In the genomic region with DNA sequence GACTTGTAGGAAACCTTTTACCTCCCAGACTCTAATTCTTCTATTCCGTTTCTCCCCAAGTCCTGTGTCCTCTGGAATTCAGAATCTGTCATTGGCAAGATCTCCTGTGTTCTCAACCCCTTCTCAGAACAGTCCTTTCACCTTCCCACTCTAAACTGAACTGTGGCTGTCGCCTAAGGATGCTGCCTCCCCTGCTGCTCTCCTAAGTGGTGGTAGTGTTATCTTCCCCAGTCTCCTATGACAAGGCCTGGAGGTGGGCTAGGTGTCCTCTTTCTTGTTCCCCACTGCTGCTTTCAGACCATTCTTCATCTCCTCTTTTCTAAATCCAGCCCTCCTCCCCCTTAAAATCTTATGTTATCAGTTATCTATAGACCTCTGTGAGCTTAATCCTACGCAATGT, we compare ENCODE assay signal across 15 cellular contexts.
"Had no signal": no experiment of that assay in that cellular context is flagged by ENCODE, and none has a peak within 500 bp of the region (broad histone marks: within the 10 kb centered on the region; RNA-seq: fewer than 3 reads in every experiment).

No MANE protein-coding gene starts in this region.

- H3K27ac ChIP-seq: dorsolateral prefrontal cortex, epithelial cell of prostate, foreskin keratinocyte, left lung, pancreas, SK-N-MC, thyroid gland, WERI-Rb-1 had no signal

- H3K9me3 ChIP-seq: left lung, pancreas, thyroid gland had no signal

- H3K4me3 ChIP-seq: dorsolateral prefrontal cortex, left lung, pancreas, SK-N-MC, thyroid gland had no signal

- H3K36me3 ChIP-seq: left lung, pancreas, thyroid gland, WERI-Rb-1 had no signal

- H3K27me3 Mint-ChIP-seq: activated naive CD4-positive, alpha-beta T cell treated with anti-CD3 and anti-CD28 coated beads, Interleukin-2, amount 50 U/mL, for 24 hours; naive thymus-derived CD8-positive, alpha-beta T cell had no signal

- H3K27ac Mint-ChIP-seq: activated naive CD4-positive, alpha-beta T cell treated with anti-CD3 and anti-CD28 coated beads, Interleukin-2, amount 50 U/mL, for 24 hours; naive thymus-derived CD8-positive, alpha-beta T cell had no signal

- DNase-seq: activated CD4-positive, alpha-beta T cell treated with anti-CD3 and anti-CD28 coated beads, Interleukin-2, amount 50 U/mL, for 4 hours; activated gamma-delta T cell; dorsolateral prefrontal cortex; foreskin keratinocyte; kidney; left lung; naive thymus-derived CD8-positive, alpha-beta T cell; pancreas; stimulated activated CD4-positive, alpha-beta T cell treated with anti-CD3 and anti-CD28 coated beads, Interleukin-12 subunit alpha, Interleukin-12 subunit beta, amount 100 ng/mL, for 4 hours; stimulated activated CD4-positive, alpha-beta T cell treated with anti-CD3 and anti-CD28 coated beads, Interleukin-2, amount 100 ng/mL, for 24 hours; thyroid gland; WERI-Rb-1 had no signal

- H3K4me3 Mint-ChIP-seq: activated naive CD4-positive, alpha-beta T cell treated with anti-CD3 and anti-CD28 coated beads, Interleukin-2, amount 50 U/mL, for 24 hours; naive thymus-derived CD8-positive, alpha-beta T cell had no signal

- H3K27me3 ChIP-seq: dorsolateral prefrontal cortex, foreskin keratinocyte, left lung, pancreas, thyroid gland had no signal
